Comparison of ENCODE assay signal across 1 cellular context in genomic region chr12:113246478-113247122, GRCh38.
TF ChIP-seq lines count a peak whose summit lies in the region.

No MANE protein-coding gene starts in this region.

TF ChIP-seq in HepG2, 621 proteins besides CTCF, POLR2A, EP300 and RAD21 (continued from another document and continues in another):
- TF ChIP-seq SNAPC4 (CRISPR knock-in tag; IDR thresholded peaks at IDR 0.05): no peak
- peak; percentile 38; the same call in 1 of the 2 replicates for TF ChIP-seq SKIL (CRISPR knock-in tag; IDR thresholded peaks at IDR 0.05; ENCODE audit: borderline replicate concordance)
- TF ChIP-seq BORCS8-MEF2B (CRISPR knock-in tag; IDR thresholded peaks at IDR 0.05): 0 out of 2 replicates have a peak, but pooled peaks have one; percentile 38
- peak; percentile 13; the same call in 1 of the 2 replicates for TF ChIP-seq PATZ1 (CRISPR knock-in tag; IDR thresholded peaks at IDR 0.05)
- TF ChIP-seq CENPT (CRISPR knock-in tag; IDR thresholded peaks at IDR 0.05; ENCODE audit: low read depth): 0 out of 2 replicates have a peak, but pooled peaks have one; percentile 46
- TF ChIP-seq MEIS2 (CRISPR knock-in tag; IDR thresholded peaks at IDR 0.05): peak; percentile 22; the same call in 1 of the 2 replicates
- TF ChIP-seq PHF20 (CRISPR knock-in tag; IDR thresholded peaks at IDR 0.05): no peak
- 0 out of 2 replicates have a peak, but pooled peaks have one; percentile 37 for TF ChIP-seq TGIF2 (CRISPR knock-in tag; IDR thresholded peaks at IDR 0.05)
- no peak for TF ChIP-seq KLF12 (CRISPR knock-in tag; IDR thresholded peaks at IDR 0.05; ENCODE audit: borderline replicate concordance)
- peak; percentile 38; the same call in 1 of the 2 replicates for TF ChIP-seq THAP9 (CRISPR knock-in tag; IDR thresholded peaks at IDR 0.05; ENCODE audit: borderline replicate concordance)
- TF ChIP-seq ZNF329 (CRISPR knock-in tag; IDR thresholded peaks at IDR 0.05; ENCODE audit: low read depth): 0 out of 2 replicates have a peak, but pooled peaks have one; percentile 8
- TF ChIP-seq ZBTB4 (CRISPR knock-in tag; IDR thresholded peaks at IDR 0.05; ENCODE audit: borderline replicate concordance): 0 out of 2 replicates have a peak, but pooled peaks have one; percentile 44
- TF ChIP-seq ZFY (CRISPR knock-in tag; IDR thresholded peaks at IDR 0.05): peak; percentile 22; the same call in 1 of the 2 replicates
- peak; percentile 78 for TF ChIP-seq ZNF770 (CRISPR knock-in tag; IDR thresholded peaks at IDR 0.05)
- TF ChIP-seq RFX5 (IDR thresholded peaks at IDR 0.05; ENCODE audit: low read depth, low read length): no peak
- peak; percentile 14; the same call in 1 of the 2 replicates for TF ChIP-seq CEBPG (CRISPR knock-in tag; IDR thresholded peaks at IDR 0.05)
- TF ChIP-seq FOXA1 (IDR thresholded peaks at IDR 0.05): no peak
- TF ChIP-seq FOXA1 (CRISPR knock-in tag; IDR thresholded peaks at IDR 0.05): peak; percentile 98
- peak; percentile 37; the same call in 1 of the 2 replicates for TF ChIP-seq ETV5 (CRISPR knock-in tag; IDR thresholded peaks at IDR 0.05; ENCODE audit: borderline replicate concordance)
- TF ChIP-seq FOXK2 (IDR thresholded peaks at IDR 0.05): 0 out of 2 replicates have a peak, but pooled peaks have one; percentile 35
- no peak for TF ChIP-seq HNF4G (IDR thresholded peaks at IDR 0.05; ENCODE audit: borderline replicate concordance, low read depth, low read length)
- no peak for TF ChIP-seq HNF4G (CRISPR knock-in tag; IDR thresholded peaks at IDR 0.05; ENCODE audit: borderline replicate concordance, low read depth)
- TF ChIP-seq PHF8 (CRISPR knock-in tag; IDR thresholded peaks at IDR 0.05): 0 out of 2 replicates have a peak, but pooled peaks have one; percentile 21
- TF ChIP-seq TEF (CRISPR knock-in tag; IDR thresholded peaks at IDR 0.05): no peak
- TF ChIP-seq ZNF687 (CRISPR knock-in tag; IDR thresholded peaks at IDR 0.05): peak; percentile 80
- peak; percentile 97 for TF ChIP-seq FOXA3 (CRISPR knock-in tag; IDR thresholded peaks at IDR 0.05)
- TF ChIP-seq ZNF580 (CRISPR knock-in tag; IDR thresholded peaks at IDR 0.05; ENCODE audit: borderline replicate concordance, low read depth): 0 out of 2 replicates have a peak, but pooled peaks have one; percentile 27
- TF ChIP-seq SAP130 (CRISPR knock-in tag; IDR thresholded peaks at IDR 0.05; ENCODE audit: low read depth): peak; percentile 49
- TF ChIP-seq HDAC1 (CRISPR knock-in tag; IDR thresholded peaks at IDR 0.05): 0 out of 2 replicates have a peak, but pooled peaks have one; percentile 31
- TF ChIP-seq ZNF572 (CRISPR knock-in tag; IDR thresholded peaks at IDR 0.05): no peak
- TF ChIP-seq HNRNPL (IDR thresholded peaks at IDR 0.05; ENCODE audit: low read depth, low read length): peak; percentile 57; the same call in 1 of the 2 replicates
